8 cellular contexts compared by ENCODE assay signal in the genomic region with DNA sequence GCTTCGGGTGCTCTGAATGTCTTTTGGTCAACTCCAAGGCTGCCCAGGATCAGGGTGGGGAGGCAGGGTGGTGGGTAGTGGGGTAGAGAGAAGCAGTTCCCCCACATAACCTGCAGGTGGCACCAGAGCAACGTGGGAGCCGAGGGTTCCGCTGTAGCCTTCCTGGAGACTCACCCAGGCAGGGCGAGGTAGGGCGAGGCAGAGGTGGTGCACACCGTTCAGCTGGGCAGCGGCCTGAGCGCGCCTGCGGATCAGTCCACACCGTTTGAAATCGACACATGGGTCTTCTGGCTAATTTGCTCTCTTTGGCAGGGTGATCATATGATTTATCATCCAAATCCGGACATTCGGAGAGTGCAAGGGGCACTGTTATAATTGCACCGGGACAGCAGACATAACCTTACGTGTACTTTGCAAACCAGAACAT. TPM values are rescaled to one million over a fixed set of nuclear protein-coding genes. Genes with fewer than 3 reads are reported as not detected.
DNase-seq lines count a peak whose midpoint lies in the region; ATAC-seq and TF ChIP-seq lines count a peak whose summit lies in the region.

No MANE protein-coding gene starts in this region.

- intact Hi-C loops in OCI-LY7 (cut with micrococcal nuclease; ENCODE audit: unreplicated experiment) (loop anchor here (1.0 kb wide), 2 partner anchors 142 to 199 kb away; no protein-coding TSS in a partner anchor), esophagus muscularis mucosa (cut with DNase I) (loop anchor here (5.0 kb wide), 1 partner anchor 145 kb away; no protein-coding TSS in a partner anchor)

- H4K20me1 ChIP-seq in OCI-LY7 (ENCODE audit: insufficient read depth, low read length): no peaks in the 10 kb centered on the region

- no peak overlapping the region for H3K4me3 ChIP-seq in BJ (ENCODE audit: low read depth, low read length)
- H3K4me3 ChIP-seq in OCI-LY7 (ENCODE audit: low read depth, low read length, poor library complexity, severe bottlenecking): no peak overlapping the region
- peak overlapping the region in 2 of 4 donors; percentile 28 to 45 for H3K4me3 ChIP-seq in esophagus muscularis mucosa

- CTCF ChIA-PET in BJ (lab: Yijun Ruan, JAX) (interaction anchor here (0.6 to 6.4 kb wide), 38 partner anchors 8 to 396 kb away, joined by 3 to 104 read pairs (median 4); partner anchors contain the start of gene MAP3K8), OCI-LY7 (lab: Charles Lee; ENCODE audit: unreplicated experiment) (interaction anchor here (1.4 to 1.6 kb wide), 2 partner anchors 189 to 198 kb away, joined by 3 to 6 read pairs; no protein-coding TSS in a partner anchor)

- 5% methylated on average over 16 of the region's 17 CpGs for WGBS in esophagus muscularis mucosa

- TF ChIP-seq POLR2A in esophagus muscularis mucosa (IDR thresholded peaks at IDR 0.05; ENCODE audit: low read depth): no peak

- no peak for TF ChIP-seq EP300 in esophagus muscularis mucosa (IDR thresholded peaks at IDR 0.05)

- BruUV-seq in OCI-LY7 (replicated peaks; lab: Mats Ljungman, UMichigan): no TSS peak

- H3K36me3 ChIP-seq in BJ (ENCODE audit: control insufficient read depth, insufficient read depth, low read length): no peaks in the 10 kb centered on the region
- no peaks in the 10 kb centered on the region for H3K36me3 ChIP-seq in OCI-LY7 (ENCODE audit: insufficient read depth, low read length)
- H3K36me3 ChIP-seq in esophagus muscularis mucosa: no peaks in the 10 kb centered on the region

- no peaks in the 10 kb centered on the region for H3K9me2 ChIP-seq in OCI-LY7 (ENCODE audit: insufficient read depth, low read length)

- H3K36me3 Mint-ChIP-seq in naive B cell: peaks cover 0 to under 1% of the 10 kb centered on the region in 2 donors

- H3K9me3 Mint-ChIP-seq in naive B cell: peaks cover 0 to 8% (median 0%) of the 10 kb centered on the region in 7 donors

- H3K27me3 Mint-ChIP-seq in naive B cell: peaks cover 3 to 16% (median 8%) of the 10 kb centered on the region in 3 donors

- H3K4me1 ChIP-seq in OCI-LY7 (ENCODE audit: insufficient read depth, low read length, poor library complexity, severe bottlenecking) (no peaks in the 10 kb centered on the region), esophagus muscularis mucosa (peaks cover 5 to 15% (median 10%) of the 10 kb centered on the region in 4 donors)

- POLR2A ChIA-PET in BJ (lab: Charles Lee): no interaction called here
- POLR2A ChIA-PET in OCI-LY7 (lab: Charles Lee): interaction anchor here (0.6 kb wide), 1 partner anchor 246 kb away, joined by 3 read pairs; no protein-coding TSS in a partner anchor

- peaks cover 3 to 5% (median 3%) of the 10 kb centered on the region in 3 donors for H3K4me1 Mint-ChIP-seq in naive B cell

- H3K27me3 ChIP-seq in BJ (ENCODE audit: control insufficient read depth, insufficient read depth, low read length) (peaks cover 7% of the 10 kb centered on the region), esophagus muscularis mucosa (no peaks in the 10 kb centered on the region)

- ATAC-seq in HG03442 (IDR thresholded peaks at IDR 0.05; ENCODE audit: unreplicated experiment) (peak; percentile 85), naive B cell (ENCODE audit: low read depth in 2 of 2) (peak; percentile 100)

- TF ChIP-seq CTCF in BJ (IDR thresholded peaks at IDR 0.05; ENCODE audit: insufficient read depth, low read depth, low read length): peak; percentile 97
- peak; percentile 93 for TF ChIP-seq CTCF in OCI-LY7 (conservative IDR thresholded peaks at IDR 0.05; ENCODE audit: low read length)
- peak; percentile 89 to 100 (median 92) for TF ChIP-seq CTCF in esophagus muscularis mucosa (IDR thresholded peaks at IDR 0.05)

- H3K27ac ChIP-seq in OCI-LY7 (ENCODE audit: low read depth, low read length, poor library complexity, severe bottlenecking) (no peak overlapping the region), esophagus muscularis mucosa (replicated peaks in 1 of 4) (no peak overlapping the region)

- no peaks in the 10 kb centered on the region for H3K9me3 ChIP-seq in OCI-LY7 (ENCODE audit: low read length)
- no peaks in the 10 kb centered on the region for H3K9me3 ChIP-seq in esophagus muscularis mucosa

- DNase-seq in BJ (ENCODE audit: low read depth) (no peak), GM19240 (ENCODE audit: insufficient read length, low spot score) (peak; percentile 82), OCI-LY7 (ENCODE audit: low spot score) (peak; percentile 74), activated T-cell treated with anti-CD3 and anti-CD28 coated beads for 24 hours (ENCODE audit: low read depth) (peak; percentile 67), esophagus muscularis mucosa (ENCODE audit: extremely low spot score) (no peak), naive B cell (peak; percentile 68)
- peak; percentile 47 to 57 for DNase-seq in stimulated activated CD8-positive, alpha-beta memory T cell treated with anti-CD3 and anti-CD28 coated beads, Interleukin-7, amount 100 ng/mL, for 4 hours (ENCODE audit: low read depth in 2 of 2)

- no peak overlapping the region for H2AFZ ChIP-seq in OCI-LY7 (ENCODE audit: low read length)

- H3K79me2 ChIP-seq in OCI-LY7 (ENCODE audit: insufficient read depth, low read depth, low read length): no peaks in the 10 kb centered on the region

- H3K4me2 ChIP-seq in OCI-LY7 (ENCODE audit: low read length): no peak overlapping the region

- no peak overlapping the region for H3K27ac Mint-ChIP-seq in naive B cell

- peak overlapping the region in 3 of 8 donors; percentile 21 to 53 (median 50) for H3K4me3 Mint-ChIP-seq in naive B cell

RNA-seq across cellular contexts. Expression of gene MAP3K8, which starts 41.4 kb away (rescaled TPM):
- polyA plus RNA-seq in BJ (2011; rRNA removed): 13.7 and 18.5 TPM in 2 replicates
- polyA minus RNA-seq in BJ (2011; rRNA and poly(A)+ RNA removed): 16.1 and 20.0 TPM in 2 replicates
- total RNA-seq in OCI-LY7 (2014; rRNA removed; shearing (Covaris generic)): 5.0 and 10.8 TPM in 2 replicates
- 21.6 and 21.9 TPM in 2 replicates for total RNA-seq in OCI-LY7 (2022)
- total RNA-seq in esophagus muscularis mucosa: 10 to 100 TPM; 18.7 to 74.2 (median 24.1) TPM
- 100 to 1,000 TPM in 2 of 6 donors, 10 to 100 TPM in 4; 75.2 to 122 (median 90.8) TPM for polyA plus RNA-seq in naive B cell (ENCODE audit: low read depth in 6 of 6)

RNA-seq across cellular contexts. Expression of gene MTPAP, which starts 43.5 kb away (rescaled TPM):
- polyA plus RNA-seq in BJ (2011; rRNA removed): 4.4 and 7.8 TPM in 2 replicates
- polyA minus RNA-seq in BJ (2011; rRNA and poly(A)+ RNA removed): 3.0 and 4.8 TPM in 2 replicates
- total RNA-seq in OCI-LY7 (2014; rRNA removed; shearing (Covaris generic)): 13.4 and 16.9 TPM in 2 replicates
- total RNA-seq in OCI-LY7 (2022): 38.0 and 43.7 TPM in 2 replicates
- 10 to 100 TPM; 11.3 to 15.8 (median 13.2) TPM for total RNA-seq in esophagus muscularis mucosa
- 10 to 100 TPM in 2 of 6 donors, 1 to 10 TPM in 4; 8.3 to 11.9 (median 9.3) TPM for polyA plus RNA-seq in naive B cell (ENCODE audit: low read depth in 6 of 6)

Comparison
In these comparisons a context has a peak if more than half of its experiments do, and no peak if none do; other contexts are left out.
1. DNase-seq: peak in GM19240 (single experiment), OCI-LY7 (single experiment), activated T-cell treated with anti-CD3 and anti-CD28 coated beads for 24 hours (single experiment), naive B cell (single experiment) and stimulated activated CD8-positive, alpha-beta memory T cell treated with anti-CD3 and anti-CD28 coated beads, Interleukin-7, amount 100 ng/mL, for 4 hours (2 of 2); none in BJ (single experiment) and esophagus muscularis mucosa (single experiment).
2. Peak in every context shown above with its lines, with median percentiles within 50 percentile points of each other: CTCF ChIP-seq.